34 cellular contexts compared by ENCODE assay signal in genomic region chr5:135741040-135741439, GRCh38.
DNase-seq lines count a peak whose midpoint lies in the region; FAIRE-seq and TF ChIP-seq lines count a peak whose summit lies in the region.
"Had no signal": no experiment of that assay in that cellular context is flagged by ENCODE, and none has a peak within 500 bp of the region (broad histone marks: within the 10 kb centered on the region; RNA-seq: fewer than 3 reads in every experiment).

No MANE protein-coding gene starts in this region.

- H3K27me3 ChIP-seq in KMS-11 (ENCODE audit: insufficient read depth, low read depth) = no peaks in the 10 kb centered on the region
- H3K27me3 ChIP-seq in esophagus muscularis mucosa = no peaks in the 10 kb centered on the region
- H3K27me3 ChIP-seq: BLaER1 treated with 17β-estradiol and CSF1 and Interleukin-3, amounts not matched to agents 10 nM and 100 nM; cardiac muscle cell; neural progenitor cell; right atrium auricular region; suprapubic skin; upper lobe of right lung had no signal

- peak overlapping the region; percentile 86 for H3K27ac ChIP-seq in KMS-11
- no peak overlapping the region for H3K27ac ChIP-seq in esophagus muscularis mucosa (replicated peaks in 1 of 4)
- H3K27ac ChIP-seq: BLaER1 treated with 17β-estradiol and CSF1 and Interleukin-3, amounts not matched to agents 10 nM and 100 nM; cardiac muscle cell; coronary artery; neural progenitor cell; parathyroid adenoma; right atrium auricular region; suprapubic skin; upper lobe of right lung had no signal

- peaks cover 6% of the 10 kb centered on the region for H3K27me3 Mint-ChIP-seq in endothelial cell (ENCODE audit: unreplicated experiment)

- peak overlapping the region; percentile 33 for H3K4me2 ChIP-seq in KMS-11
- H3K4me2 ChIP-seq: GM23338, neural progenitor cell had no signal

- DNase-seq in ELF-1 (ENCODE audit: low read depth, low spot score) = peak; percentile 0
- DNase-seq in RKO (ENCODE audit: low spot score) = peak; percentile 10
- DNase-seq in esophagus muscularis mucosa (ENCODE audit: extremely low spot score) = peak; percentile 37
- no peak for DNase-seq in H54 (ENCODE audit: insufficient read length, low spot score)
- no peak for DNase-seq in endothelial cell (ENCODE audit: low spot score)
- DNase-seq in globus pallidus (ENCODE audit: low spot score) = no peak
- DNase-seq in urothelium cell line (ENCODE audit: low spot score) = no peak
- DNase-seq: activated B cell treated with CpG ODN at 0.5 μM for 24 hours; activated CD4-positive, alpha-beta T cell treated with anti-CD3 and anti-CD28 coated beads, Interleukin-2, amount 50 U/mL, for 1 hour; activated gamma-delta T cell treated with Interleukin-2 at 50 U/mL for 16 hours; activated T-cell treated with anti-CD3 and anti-CD28 coated beads, Interleukin-2, amount 50 U/mL, for 4 hours; DMS79; effector memory CD4-positive, alpha-beta T cell; Karpas-422; left ventricle myocardium superior; mesendoderm; MV-4-11; NCI-H187; stimulated activated naive CD4-positive, alpha-beta T cell treated with Interleukin-2 at 50 U/mL for 16 hours; upper lobe of right lung had no signal

- H3K79me2 ChIP-seq in KMS-11 (ENCODE audit: insufficient read depth, low read depth) = no peaks in the 10 kb centered on the region
- H3K79me2 ChIP-seq: parathyroid adenoma had no signal

- peaks cover 0 to 10% (median 0%) of the 10 kb centered on the region in 4 donors for H3K9me3 ChIP-seq in esophagus muscularis mucosa
- H3K9me3 ChIP-seq: right atrium auricular region, suprapubic skin, upper lobe of right lung had no signal

- no peaks in the 10 kb centered on the region for H3K36me3 ChIP-seq in KMS-11 (ENCODE audit: insufficient read depth)
- no peaks in the 10 kb centered on the region for H3K36me3 ChIP-seq in esophagus muscularis mucosa
- H3K36me3 ChIP-seq: BLaER1 treated with 17β-estradiol and CSF1 and Interleukin-3, amounts not matched to agents 10 nM and 100 nM; cardiac muscle cell; neural progenitor cell; right atrium auricular region; suprapubic skin; upper lobe of right lung had no signal

- H2AFZ ChIP-seq in KMS-11 (ENCODE audit: low read depth) = no peak overlapping the region
- H2AFZ ChIP-seq: GM23338, neural progenitor cell, parathyroid adenoma had no signal

- H3K36me3 Mint-ChIP-seq in endothelial cell (ENCODE audit: low read depth, unreplicated experiment) = no peaks in the 10 kb centered on the region
- H3K36me3 Mint-ChIP-seq: neural progenitor cell had no signal

- H3K9ac ChIP-seq in KMS-11 = no peak overlapping the region
- H3K9ac ChIP-seq: BLaER1 treated with 17β-estradiol and CSF1 and Interleukin-3, amounts not matched to agents 10 nM and 100 nM; neural progenitor cell; parathyroid adenoma had no signal

- no peak overlapping the region for H3K4me3 Mint-ChIP-seq in endothelial cell (ENCODE audit: unreplicated experiment)
- H3K4me3 Mint-ChIP-seq: activated B cell treated with CpG ODN at 0.5 μM for 24 hours; activated T-cell treated with anti-CD3 and anti-CD28 coated beads, Interleukin-2, amount 50 U/mL, for 4 hours; GM23338; neural progenitor cell had no signal

- no peak overlapping the region for H3K27ac Mint-ChIP-seq in endothelial cell (ENCODE audit: unreplicated experiment)
- H3K27ac Mint-ChIP-seq: activated B cell treated with CpG ODN at 0.5 μM for 24 hours, GM23338, neural progenitor cell had no signal

- FAIRE-seq in H54 (lab: Jason Lieb, UNC) (no peak), urothelium cell line (lab: Jason Lieb, UNC) (no peak)
- FAIRE-seq: astrocyte, HepG2, keratinocyte, RCC 7860, small intestine had no signal

- TF ChIP-seq CTCF in KMS-11 (conservative IDR thresholded peaks at IDR 0.05; ENCODE audit: low read depth, low read length) (no peak; the same call in 1 of the 2 replicates), esophagus muscularis mucosa (IDR thresholded peaks at IDR 0.05) (no peak), endothelial cell (IDR thresholded peaks at IDR 0.05; ENCODE audit: unreplicated experiment) (no peak)

- H3K4me1 ChIP-seq in KMS-11 (ENCODE audit: low read depth, poor library complexity, severe bottlenecking) (peaks cover 64% of the 10 kb centered on the region), esophagus muscularis mucosa (no peaks in the 10 kb centered on the region)
- H3K4me1 ChIP-seq: neural progenitor cell, upper lobe of right lung had no signal

- H3K4me3 ChIP-seq in KMS-11 (IDR thresholded peaks at IDR 0.05; ENCODE audit: insufficient read depth, low read depth, low read length) = no peak overlapping the region
- no peak overlapping the region for H3K4me3 ChIP-seq in esophagus muscularis mucosa
- H3K4me3 ChIP-seq: BLaER1 treated with 17β-estradiol and CSF1 and Interleukin-3, amounts not matched to agents 10 nM and 100 nM; cardiac muscle cell; coronary artery; GM23338; neural progenitor cell; right atrium auricular region; suprapubic skin; upper lobe of right lung had no signal

- no peaks in the 10 kb centered on the region for H4K20me1 ChIP-seq in KMS-11 (ENCODE audit: insufficient read depth)
- H4K20me1 ChIP-seq: BLaER1 treated with 17β-estradiol and CSF1 and Interleukin-3, amounts not matched to agents 10 nM and 100 nM had no signal

- no peak for TF ChIP-seq EP300 in esophagus muscularis mucosa (IDR thresholded peaks at IDR 0.05)

- intact Hi-C loops in esophagus muscularis mucosa (cut with DNase I) = no loop called here

- H3K9me3 Mint-ChIP-seq in endothelial cell (ENCODE audit: unreplicated experiment) = no peaks in the 10 kb centered on the region
- H3K9me3 Mint-ChIP-seq: activated T-cell treated with anti-CD3 and anti-CD28 coated beads, Interleukin-2, amount 50 U/mL, for 4 hours had no signal

- no peak for TF ChIP-seq POLR2A in esophagus muscularis mucosa (IDR thresholded peaks at IDR 0.05; ENCODE audit: low read depth)
- no peak for TF ChIP-seq POLR2A in H54 (IDR thresholded peaks at IDR 0.05; ENCODE audit: low read depth, low read length)

- H3K4me1 Mint-ChIP-seq in endothelial cell (ENCODE audit: unreplicated experiment) = no peaks in the 10 kb centered on the region
- H3K4me1 Mint-ChIP-seq: activated B cell treated with CpG ODN at 0.5 μM for 24 hours, GM23338 had no signal

- WGBS in esophagus muscularis mucosa = 92% methylated on average over 2 of the region's 2 CpGs

Comparison
In these comparisons a context has a peak if more than half of its experiments do, and no peak if none do; other contexts are left out.
1. DNase-seq: peak in ELF-1 (single experiment), RKO (single experiment) and esophagus muscularis mucosa (single experiment); none in H54 (single experiment), endothelial cell (single experiment), globus pallidus (single experiment) and urothelium cell line (single experiment).